ENCODE assay signal across 11 cellular contexts in the genomic region with DNA sequence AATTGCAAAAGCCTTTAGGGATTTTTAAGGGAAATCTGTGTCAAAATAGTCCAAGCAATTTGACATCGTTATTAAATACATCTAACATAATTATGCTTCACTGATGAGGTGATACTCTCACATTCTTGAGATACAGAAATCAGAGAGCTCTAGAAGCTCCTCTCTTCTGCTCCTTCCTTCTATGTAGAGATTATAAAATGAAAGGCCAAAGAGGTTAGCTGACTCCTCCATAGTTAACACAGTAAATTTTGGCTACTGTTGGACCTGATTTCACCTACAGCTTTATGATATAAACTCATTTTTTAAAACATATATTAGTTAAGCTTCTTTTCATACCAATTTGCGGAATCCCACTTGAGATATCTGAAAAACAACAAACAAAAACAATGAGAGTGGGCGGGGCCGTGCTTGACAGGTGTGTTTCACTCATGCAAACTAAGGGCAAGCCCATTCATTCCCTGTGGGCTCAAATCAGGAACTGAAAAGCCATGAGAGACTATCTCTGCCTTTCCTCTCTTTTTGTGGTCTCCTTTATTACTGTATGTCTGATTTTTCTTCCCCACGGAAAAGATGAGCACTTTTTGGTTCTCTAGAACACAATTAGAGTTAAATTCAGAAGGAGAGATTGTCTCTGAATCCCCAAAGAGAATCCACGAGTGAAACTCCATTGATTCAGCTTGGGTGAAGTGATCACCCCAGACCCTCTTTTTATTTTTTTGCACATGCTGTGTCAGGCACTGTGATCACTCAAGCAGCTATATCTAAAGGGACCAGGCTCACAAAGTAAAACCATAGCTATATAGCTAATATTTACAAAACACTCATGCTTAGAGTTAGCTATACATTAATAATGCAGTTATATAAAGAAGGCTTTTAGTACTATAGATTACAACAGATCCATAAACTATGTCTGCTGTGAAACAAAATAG.
DNase-seq lines count a peak whose midpoint lies in the region; ATAC-seq and TF ChIP-seq lines count a peak whose summit lies in the region.
"Had no signal": no experiment of that assay in that cellular context is flagged by ENCODE, and none has a peak within 500 bp of the region (broad histone marks: within the 10 kb centered on the region; RNA-seq: fewer than 3 reads in every experiment).

No MANE protein-coding gene starts in this region.

- WGBS in psoas muscle, 3 donors = 80 to 86% (median 81%) methylated on average over 6 of the region's 6 CpGs

- no peak overlapping the region for H3K4me3 ChIP-seq in GM12864 (ENCODE audit: low read depth, low read length)
- no peak overlapping the region for H3K4me3 ChIP-seq in psoas muscle

- peak; percentile 96 for ATAC-seq in GM19324 (IDR thresholded peaks at IDR 0.05; ENCODE audit: low FRiP score, unreplicated experiment)
- peak; percentile 92 for ATAC-seq in HG02642 (IDR thresholded peaks at IDR 0.05; ENCODE audit: poor library complexity, unreplicated experiment)
- peak; percentile 88 for ATAC-seq in HG03442 (IDR thresholded peaks at IDR 0.05; ENCODE audit: unreplicated experiment)
- ATAC-seq in psoas muscle = no peak
- no peak for ATAC-seq in activated CD4-positive, CD25-positive, alpha-beta regulatory T cell treated with anti-CD3 and anti-CD28 coated beads, Interleukin-2, amount 50 U/mL, for 24 hours
- ATAC-seq in stimulated activated naive CD8-positive, alpha-beta T cell treated with anti-CD3 and anti-CD28 coated beads, Interleukin-15, Interleukin-2, amounts not matched to agents 100 U/mL and 50 U/mL, for 24 hours = no peak
- ATAC-seq: foreskin keratinocyte had no signal

- DNase-seq in GM12864 (ENCODE audit: low read depth) = peak; percentile 12
- DNase-seq in psoas muscle = no peak
- no peak for DNase-seq in stimulated activated naive CD8-positive, alpha-beta T cell treated with anti-CD3 and anti-CD28 coated beads, Interleukin-15, Interleukin-2, amounts not matched to agents 100 U/mL and 50 U/mL, for 24 hours
- DNase-seq in activated naive CD8-positive, alpha-beta T cell treated with anti-CD3 and anti-CD28 coated beads for 36 hours = no peak
- DNase-seq: activated gamma-delta T cell, foreskin keratinocyte, NCI-H1105 had no signal

- H3K36me3 Mint-ChIP-seq in activated naive CD8-positive, alpha-beta T cell treated with anti-CD3 and anti-CD28 coated beads for 36 hours = peaks cover 16% of the 10 kb centered on the region

- no peaks in the 10 kb centered on the region for H3K9me3 Mint-ChIP-seq in activated naive CD8-positive, alpha-beta T cell treated with anti-CD3 and anti-CD28 coated beads for 36 hours

- no peaks in the 10 kb centered on the region for H3K9me3 ChIP-seq in psoas muscle

- intact Hi-C loops in psoas muscle (cut with DNase I) = no loop called here

- no peak overlapping the region for H3K27ac Mint-ChIP-seq in activated naive CD8-positive, alpha-beta T cell treated with anti-CD3 and anti-CD28 coated beads for 36 hours

- H3K4me1 ChIP-seq in psoas muscle = no peaks in the 10 kb centered on the region
- H3K4me1 ChIP-seq: foreskin keratinocyte had no signal

- no peak for TF ChIP-seq CTCF in GM12864 (IDR thresholded peaks at IDR 0.05; ENCODE audit: low read depth, low read length, missing control alignments)
- no peak for TF ChIP-seq CTCF in psoas muscle (IDR thresholded peaks at IDR 0.05)

- H3K27ac ChIP-seq in psoas muscle = no peak overlapping the region
- H3K27ac ChIP-seq: foreskin keratinocyte had no signal

- H3K27me3 Mint-ChIP-seq in activated naive CD8-positive, alpha-beta T cell treated with anti-CD3 and anti-CD28 coated beads for 36 hours = no peaks in the 10 kb centered on the region

- H3K36me3 ChIP-seq in psoas muscle (ENCODE audit: insufficient read depth in 1 of 2, low read depth in 1 of 2) = peaks cover 0 to 3% of the 10 kb centered on the region in 2 donors

- H3K4me1 Mint-ChIP-seq in activated naive CD8-positive, alpha-beta T cell treated with anti-CD3 and anti-CD28 coated beads for 36 hours = peaks cover 3% of the 10 kb centered on the region

- H3K4me3 Mint-ChIP-seq in activated naive CD8-positive, alpha-beta T cell treated with anti-CD3 and anti-CD28 coated beads for 36 hours = no peak overlapping the region

- H3K27me3 ChIP-seq in psoas muscle (ENCODE audit: insufficient read depth in 3 of 3, low read length in 2 of 3) = no peaks in the 10 kb centered on the region
- H3K27me3 ChIP-seq: foreskin keratinocyte had no signal

Comparison
In these comparisons a context has a peak if more than half of its experiments do, and no peak if none do; other contexts are left out.
1. ATAC-seq: peak in GM19324 (single experiment), HG02642 (single experiment) and HG03442 (single experiment); none in psoas muscle (0 of 4), activated CD4-positive, CD25-positive, alpha-beta regulatory T cell treated with anti-CD3 and anti-CD28 coated beads, Interleukin-2, amount 50 U/mL, for 24 hours (0 of 2) and stimulated activated naive CD8-positive, alpha-beta T cell treated with anti-CD3 and anti-CD28 coated beads, Interleukin-15, Interleukin-2, amounts not matched to agents 100 U/mL and 50 U/mL, for 24 hours (single experiment).